26 cellular contexts compared by ENCODE assay signal in the genomic region with DNA sequence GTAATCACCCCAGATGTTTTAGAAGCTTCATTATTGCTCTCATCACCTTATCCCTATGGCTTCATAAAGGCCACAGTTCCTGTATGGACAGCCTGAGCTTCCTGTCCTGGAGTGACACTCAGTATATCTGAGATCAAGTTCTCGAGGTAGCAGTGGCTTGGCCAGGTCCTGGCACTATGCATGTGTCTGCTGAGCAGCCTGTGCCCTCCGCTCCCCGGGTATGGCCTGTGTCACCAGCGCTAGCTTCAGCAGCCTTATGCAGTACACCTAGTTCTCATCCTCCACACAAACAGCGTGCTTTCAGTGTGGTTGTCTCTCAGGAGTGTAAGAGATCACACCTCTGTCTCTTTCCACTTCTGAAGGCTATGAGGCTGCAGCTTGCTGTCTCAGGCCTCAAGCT.
"Had no signal": no experiment of that assay in that cellular context is flagged by ENCODE, and none has a peak within 500 bp of the region (broad histone marks: within the 10 kb centered on the region; RNA-seq: fewer than 3 reads in every experiment).

No MANE protein-coding gene starts in this region.

- H3K9me3 ChIP-seq: neutrophil, pancreas, testis had no signal

- ATAC-seq: gastroesophageal sphincter; mucosa of descending colon; natural killer cell treated with Interleukin-12 subunit alpha and Interleukin-12 subunit beta and Interleukin-15 and Interleukin-18, amount 100 ng/mL, for 72 hours; pancreas; stimulated activated memory B cell treated with anti-CD40 and anti-IgM and Interleukin-4, amounts not matched to agents 10 μg/mL and 1 μg/mL and 100 μg/mL, for 72 hours; stimulated activated naive CD8-positive, alpha-beta T cell treated with anti-CD3 and anti-CD28 coated beads, Interleukin-15, Interleukin-2, amounts not matched to agents 100 U/mL and 50 U/mL, for 24 hours had no signal

- H3K4me1 ChIP-seq: gastroesophageal sphincter, pancreas, sigmoid colon, tibial artery had no signal

- H3K9me3 Mint-ChIP-seq: natural killer cell treated with Interleukin-12 subunit alpha and Interleukin-12 subunit beta and Interleukin-15 and Interleukin-18, amount 100 ng/mL, for 72 hours; type B pancreatic cell had no signal

- H3K4me1 Mint-ChIP-seq: immature natural killer cell; mesothelial cell of epicardium; naive B cell; neural crest cell; stimulated activated memory B cell treated with anti-CD40 and anti-IgM and Interleukin-4, amounts not matched to agents 10 μg/mL and 1 μg/mL and 100 μg/mL, for 72 hours had no signal

- H3K4me3 ChIP-seq: dorsolateral prefrontal cortex, gastroesophageal sphincter, mucosa of descending colon, pancreas, sigmoid colon, testis, tibial artery had no signal

- DNase-seq: dorsolateral prefrontal cortex; effector CD4-positive, alpha-beta T cell; hypothalamus; immature natural killer cell; islet precursor cell; kidney glomerular epithelial cell; mesenchymal stem cell; mucosa of descending colon; naive B cell; pancreas; right cardiac atrium; sigmoid colon; stimulated activated CD4-positive, alpha-beta T cell treated with anti-CD3 and anti-CD28 coated beads, Interleukin-2, amount 100 ng/mL, for 24 hours; stimulated activated CD4-positive, alpha-beta T cell treated with anti-CD3 and anti-CD28 coated beads, Interleukin-4, amount 100 ng/mL, for 24 hours; stimulated activated naive CD8-positive, alpha-beta T cell treated with anti-CD3 and anti-CD28 coated beads, Interleukin-15, Interleukin-2, amounts not matched to agents 100 U/mL and 50 U/mL, for 24 hours; substantia nigra; testis; tibial artery had no signal

- H3K4me3 Mint-ChIP-seq: immature natural killer cell; mesothelial cell of epicardium; naive B cell; natural killer cell treated with Interleukin-12 subunit alpha and Interleukin-12 subunit beta and Interleukin-15 and Interleukin-18, amount 100 ng/mL, for 72 hours; neural crest cell; stimulated activated memory B cell treated with anti-CD40 and anti-IgM and Interleukin-4, amounts not matched to agents 10 μg/mL and 1 μg/mL and 100 μg/mL, for 72 hours; type B pancreatic cell had no signal

- H3K36me3 Mint-ChIP-seq: stimulated activated memory B cell treated with anti-CD40 and anti-IgM and Interleukin-4, amounts not matched to agents 10 μg/mL and 1 μg/mL and 100 μg/mL, for 72 hours; type B pancreatic cell had no signal

- H3K27ac Mint-ChIP-seq: immature natural killer cell; mesothelial cell of epicardium; naive B cell; natural killer cell treated with Interleukin-12 subunit alpha and Interleukin-12 subunit beta and Interleukin-15 and Interleukin-18, amount 100 ng/mL, for 72 hours; progenitor cell of endocrine pancreas; stimulated activated memory B cell treated with anti-CD40 and anti-IgM and Interleukin-4, amounts not matched to agents 10 μg/mL and 1 μg/mL and 100 μg/mL, for 72 hours; type B pancreatic cell had no signal

- H3K36me3 ChIP-seq: gastroesophageal sphincter, neutrophil, pancreas, sigmoid colon, tibial artery had no signal

- H3K27ac ChIP-seq: dorsolateral prefrontal cortex, gastroesophageal sphincter, neutrophil, pancreas, sigmoid colon, testis, tibial artery had no signal

- H3K27me3 ChIP-seq: gastroesophageal sphincter, pancreas, sigmoid colon, testis had no signal
